ENCODE assay signal across 9 cellular contexts in genomic region chr19:7905298-7905697, GRCh38. TPM values are rescaled to one million over a fixed set of nuclear protein-coding genes. Genes with fewer than 3 reads are reported as not detected.
DNase-seq lines count a peak whose midpoint lies in the region; ATAC-seq and TF ChIP-seq lines count a peak whose summit lies in the region.
"Had no signal": no experiment of that assay in that cellular context is flagged by ENCODE, and none has a peak within 500 bp of the region (broad histone marks: within the 10 kb centered on the region; RNA-seq: fewer than 3 reads in every experiment).

No MANE protein-coding gene starts in this region.

- peaks cover 48% of the 10 kb centered on the region for H3K79me2 ChIP-seq in hepatocyte

- ATAC-seq in activated T-cell treated with anti-CD3 and anti-CD28 coated beads, Interleukin-2, amount 50 U/mL, for 72 hours (replicated peaks in 1 of 2): no peak
- no peak for ATAC-seq in stimulated activated effector memory CD8-positive, alpha-beta T cell treated with anti-CD3 and anti-CD28 coated beads, Interleukin-12 subunit alpha, Interleukin-12 subunit beta, amount 100 ng/mL, for 72 hours
- ATAC-seq in GM18498 (IDR thresholded peaks at IDR 0.05; ENCODE audit: unreplicated experiment): no peak

- CTCF ChIA-PET in activated CD4-positive, alpha-beta memory T cell treated with anti-CD3 and anti-CD28 coated beads, Interleukin-2, amount 10 ng/mL, durations not matched to agents 7 days and 5 days (lab: Charles Lee): no interaction called here

- no peaks in the 10 kb centered on the region for H3K27me3 Mint-ChIP-seq in activated T-cell treated with anti-CD3 and anti-CD28 coated beads, Interleukin-2, amount 50 U/mL, for 72 hours (ENCODE audit: low read depth)
- H3K27me3 Mint-ChIP-seq in activated CD4-positive, alpha-beta memory T cell treated with anti-CD3 and anti-CD28 coated beads, Interleukin-2, amount 10 ng/mL, durations not matched to agents 7 days and 5 days: no peaks in the 10 kb centered on the region

- H3K9me2 ChIP-seq in hepatocyte (replicated peaks; ENCODE audit: insufficient read depth): no peaks in the 10 kb centered on the region

- peak overlapping the region; percentile 96 for H3K4me3 ChIP-seq in hepatocyte

- peak overlapping the region; percentile 92 to 96 for H3K4me3 Mint-ChIP-seq in activated T-cell treated with anti-CD3 and anti-CD28 coated beads, Interleukin-2, amount 50 U/mL, for 72 hours
- peak overlapping the region; percentile 85 for H3K4me3 Mint-ChIP-seq in activated CD4-positive, alpha-beta memory T cell treated with anti-CD3 and anti-CD28 coated beads, Interleukin-2, amount 10 ng/mL, durations not matched to agents 7 days and 5 days
- H3K4me3 Mint-ChIP-seq in stimulated activated effector memory CD8-positive, alpha-beta T cell treated with anti-CD3 and anti-CD28 coated beads, Interleukin-12 subunit alpha, Interleukin-12 subunit beta, amount 100 ng/mL, for 72 hours: peak overlapping the region; percentile 95

- H3K9me3 Mint-ChIP-seq in activated T-cell treated with anti-CD3 and anti-CD28 coated beads, Interleukin-2, amount 50 U/mL, for 72 hours: no peaks in the 10 kb centered on the region
- H3K9me3 Mint-ChIP-seq in activated CD4-positive, alpha-beta memory T cell treated with anti-CD3 and anti-CD28 coated beads, Interleukin-2, amount 10 ng/mL, durations not matched to agents 7 days and 5 days: no peaks in the 10 kb centered on the region
- H3K9me3 Mint-ChIP-seq in stimulated activated effector memory CD8-positive, alpha-beta T cell treated with anti-CD3 and anti-CD28 coated beads, Interleukin-12 subunit alpha, Interleukin-12 subunit beta, amount 100 ng/mL, for 72 hours: no peaks in the 10 kb centered on the region

- H3K4me2 ChIP-seq in hepatocyte: peak overlapping the region; percentile 98

- H3K36me3 ChIP-seq in hepatocyte (replicated peaks; ENCODE audit: insufficient read depth, low read depth): no peaks in the 10 kb centered on the region

- H3K4me1 ChIP-seq in hepatocyte (ENCODE audit: insufficient read depth): peaks cover 20% of the 10 kb centered on the region

- DNase-seq in activated T-cell treated with anti-CD3 and anti-CD28 coated beads, Interleukin-2, amount 50 U/mL, for 72 hours: no peak
- DNase-seq in activated T-cell treated with anti-CD3 and anti-CD28 coated beads, Interleukin-2, amount 50 U/mL, for 1 hour: no peak
- no peak for DNase-seq in activated CD4-positive, alpha-beta memory T cell treated with anti-CD3 and anti-CD28 coated beads, Interleukin-2, amount 10 ng/mL, durations not matched to agents 7 days and 5 days
- DNase-seq in hepatocyte (ENCODE audit: low spot score) (no peak), islet precursor cell (no peak), NCI-H2081 (lab: John Stamatoyannopoulos, UW) (no peak)
- DNase-seq in stimulated activated effector memory CD8-positive, alpha-beta T cell treated with anti-CD3 and anti-CD28 coated beads, Interleukin-12 subunit alpha, Interleukin-12 subunit beta, amount 100 ng/mL, for 72 hours (ENCODE audit: low spot score in 2 of 2): peak in 1 of 2 donors; percentile 52
- DNase-seq: colonic mucosa had no signal

- POLR2A ChIA-PET in activated CD4-positive, alpha-beta memory T cell treated with anti-CD3 and anti-CD28 coated beads, Interleukin-2, amount 10 ng/mL, durations not matched to agents 7 days and 5 days (lab: Charles Lee): no interaction called here

- no peaks in the 10 kb centered on the region for H3K27me3 ChIP-seq in hepatocyte
- H3K27me3 ChIP-seq: colonic mucosa had no signal

- H4K20me1 ChIP-seq in hepatocyte (ENCODE audit: insufficient read depth, poor library complexity, severe bottlenecking): peaks cover 51% of the 10 kb centered on the region

- H3K27ac ChIP-seq in hepatocyte: no peak overlapping the region
- H3K27ac ChIP-seq: colonic mucosa had no signal

- H3K27ac Mint-ChIP-seq in activated T-cell treated with anti-CD3 and anti-CD28 coated beads, Interleukin-2, amount 50 U/mL, for 72 hours: peak overlapping the region; percentile 96
- peak overlapping the region; percentile 83 for H3K27ac Mint-ChIP-seq in activated CD4-positive, alpha-beta memory T cell treated with anti-CD3 and anti-CD28 coated beads, Interleukin-2, amount 10 ng/mL, durations not matched to agents 7 days and 5 days
- peak overlapping the region; percentile 96 for H3K27ac Mint-ChIP-seq in stimulated activated effector memory CD8-positive, alpha-beta T cell treated with anti-CD3 and anti-CD28 coated beads, Interleukin-12 subunit alpha, Interleukin-12 subunit beta, amount 100 ng/mL, for 72 hours

- H3K36me3 Mint-ChIP-seq in activated T-cell treated with anti-CD3 and anti-CD28 coated beads, Interleukin-2, amount 50 U/mL, for 72 hours (ENCODE audit: insufficient read depth in 2 of 2): peaks cover 0 to 11% of the 10 kb centered on the region in 2 donors
- H3K36me3 Mint-ChIP-seq in activated CD4-positive, alpha-beta memory T cell treated with anti-CD3 and anti-CD28 coated beads, Interleukin-2, amount 10 ng/mL, durations not matched to agents 7 days and 5 days (ENCODE audit: low read depth): peaks cover 17% of the 10 kb centered on the region
- H3K36me3 Mint-ChIP-seq in stimulated activated effector memory CD8-positive, alpha-beta T cell treated with anti-CD3 and anti-CD28 coated beads, Interleukin-12 subunit alpha, Interleukin-12 subunit beta, amount 100 ng/mL, for 72 hours: peaks cover 44% of the 10 kb centered on the region

- no peak for TF ChIP-seq CTCF in hepatocyte (IDR thresholded peaks at IDR 0.05; ENCODE audit: poor library complexity)

- 93% methylated on average over 11 of the region's 11 CpGs for WGBS in hepatocyte (ENCODE audit: low lambda C conversion rate, missing lambda C conversion rate)

- H2AFZ ChIP-seq in hepatocyte: no peak overlapping the region

- H3K4me1 Mint-ChIP-seq in activated T-cell treated with anti-CD3 and anti-CD28 coated beads, Interleukin-2, amount 50 U/mL, for 72 hours (ENCODE audit: low read depth): peaks cover 43% of the 10 kb centered on the region
- peaks cover 30% of the 10 kb centered on the region for H3K4me1 Mint-ChIP-seq in activated CD4-positive, alpha-beta memory T cell treated with anti-CD3 and anti-CD28 coated beads, Interleukin-2, amount 10 ng/mL, durations not matched to agents 7 days and 5 days
- H3K4me1 Mint-ChIP-seq in stimulated activated effector memory CD8-positive, alpha-beta T cell treated with anti-CD3 and anti-CD28 coated beads, Interleukin-12 subunit alpha, Interleukin-12 subunit beta, amount 100 ng/mL, for 72 hours: peaks cover 42% of the 10 kb centered on the region

- no peaks in the 10 kb centered on the region for H3K9me3 ChIP-seq in hepatocyte (ENCODE audit: low read depth)
- H3K9me3 ChIP-seq: colonic mucosa had no signal

RNA-seq across cellular contexts. Expression of gene MAP2K7, which starts 1.6 kb away (rescaled TPM):
- 10 to 100 TPM; 40.2 to 40.3 TPM for total RNA-seq in activated T-cell treated with anti-CD3 and anti-CD28 coated beads, Interleukin-2, amount 50 U/mL, for 72 hours
- total RNA-seq in activated CD4-positive, alpha-beta memory T cell treated with anti-CD3 and anti-CD28 coated beads, Interleukin-2, amount 10 ng/mL, durations not matched to agents 7 days and 5 days: 10 to 100 TPM; 42.6 to 42.9 TPM
- 13.6 and 13.8 TPM in 2 replicates for total RNA-seq in hepatocyte
- 11.8 and 12.8 TPM in 2 replicates for polyA plus RNA-seq in hepatocyte

RNA-seq across cellular contexts. Expression of gene TGFBR3L, which starts 9.3 kb away (rescaled TPM):
- total RNA-seq in activated T-cell treated with anti-CD3 and anti-CD28 coated beads, Interleukin-2, amount 50 U/mL, for 72 hours: 1 to 10 TPM; 7.4 to 9.7 TPM
- total RNA-seq in activated CD4-positive, alpha-beta memory T cell treated with anti-CD3 and anti-CD28 coated beads, Interleukin-2, amount 10 ng/mL, durations not matched to agents 7 days and 5 days: 1 to 10 TPM; 4.2 to 4.6 TPM
- total RNA-seq in hepatocyte: 0.52 TPM in 1 of 2 replicates, not detected in the other
- 3.3 and 8.5 TPM in 2 replicates for polyA plus RNA-seq in hepatocyte
- total RNA-seq: colonic mucosa had no signal

RNA-seq across cellular contexts. Expression of gene SNAPC2, which starts 14.8 kb away (rescaled TPM):
- total RNA-seq in activated T-cell treated with anti-CD3 and anti-CD28 coated beads, Interleukin-2, amount 50 U/mL, for 72 hours: 10 to 100 TPM; 23.7 to 25.5 TPM
- 10 to 100 TPM; 20.4 to 24.1 TPM for total RNA-seq in activated CD4-positive, alpha-beta memory T cell treated with anti-CD3 and anti-CD28 coated beads, Interleukin-2, amount 10 ng/mL, durations not matched to agents 7 days and 5 days
- total RNA-seq in hepatocyte: 6.5 and 11.8 TPM in 2 replicates
- polyA plus RNA-seq in hepatocyte: 17.5 and 21.0 TPM in 2 replicates

RNA-seq across cellular contexts. Expression of gene LRRC8E, which starts 17.0 kb away (rescaled TPM):
- total RNA-seq in activated T-cell treated with anti-CD3 and anti-CD28 coated beads, Interleukin-2, amount 50 U/mL, for 72 hours: not detected
- total RNA-seq in activated CD4-positive, alpha-beta memory T cell treated with anti-CD3 and anti-CD28 coated beads, Interleukin-2, amount 10 ng/mL, durations not matched to agents 7 days and 5 days: not detected
- 1.8 and 4.5 TPM in 2 replicates for total RNA-seq in hepatocyte
- 3.2 and 3.3 TPM in 2 replicates for polyA plus RNA-seq in hepatocyte

RNA-seq across cellular contexts. Expression of gene CTXN1, which starts 20.6 kb away (rescaled TPM):
- total RNA-seq in activated T-cell treated with anti-CD3 and anti-CD28 coated beads, Interleukin-2, amount 50 U/mL, for 72 hours: under 1 TPM; 0.50 to 0.63 TPM
- total RNA-seq in activated CD4-positive, alpha-beta memory T cell treated with anti-CD3 and anti-CD28 coated beads, Interleukin-2, amount 10 ng/mL, durations not matched to agents 7 days and 5 days: not detected
- 4.3 and 5.2 TPM in 2 replicates for total RNA-seq in hepatocyte
- 13.5 and 14.5 TPM in 2 replicates for polyA plus RNA-seq in hepatocyte
